In the genomic region with DNA sequence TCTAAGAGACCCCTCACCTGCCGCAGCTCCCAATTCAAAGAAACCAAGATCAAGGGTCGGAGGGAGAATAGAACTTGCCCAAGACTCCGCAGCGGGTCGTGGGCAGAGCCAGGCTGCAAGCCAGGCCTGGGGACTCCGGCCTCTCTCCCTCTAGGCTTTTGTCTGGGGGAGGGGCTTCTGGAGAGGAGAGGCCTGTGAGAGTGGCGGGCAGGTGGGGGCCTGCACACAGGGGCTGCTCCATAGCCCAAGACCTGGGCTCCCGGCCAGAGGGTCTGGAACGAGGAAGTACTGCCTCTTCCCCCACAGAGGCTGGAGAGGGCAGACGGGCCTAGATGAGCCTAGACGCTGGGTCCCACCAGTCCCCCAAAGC, we compare ENCODE assay signal across 9 cellular contexts. TPM values are rescaled to one million over a fixed set of nuclear protein-coding genes. Genes with fewer than 3 reads are reported as not detected.
DNase-seq lines count a peak whose midpoint lies in the region; ATAC-seq and TF ChIP-seq lines count a peak whose summit lies in the region.
"Had no signal": no experiment of that assay in that cellular context is flagged by ENCODE, and none has a peak within 500 bp of the region (broad histone marks: within the 10 kb centered on the region; RNA-seq: fewer than 3 reads in every experiment).

No MANE protein-coding gene starts in this region.

- H3K27me3 ChIP-seq in mesenchymal stem cell (ENCODE audit: control insufficient read depth in 1 of 2, insufficient read depth in 1 of 2, low read length in 2 of 2) = no peaks in the 10 kb centered on the region

- CTCF ChIA-PET in activated CD8-positive, alpha-beta memory T cell treated with anti-CD3 and anti-CD28 coated beads, Interleukin-2, amount 10 ng/mL, durations not matched to agents 7 days and 5 days (lab: Charles Lee) = interaction anchor here (0.9 to 6.7 kb wide), 11 partner anchors 8 to 172 kb away, joined by 3 to 34 read pairs (median 4); partner anchors contain the start of genes FPGS and TOR2A

- H3K9me3 ChIP-seq in mesenchymal stem cell (ENCODE audit: control insufficient read depth, low read length) = no peaks in the 10 kb centered on the region

- H3K4me1 ChIP-seq in mesenchymal stem cell (ENCODE audit: control insufficient read depth, insufficient read depth, low read depth, low read length) = peaks cover 28% of the 10 kb centered on the region

- peak overlapping the region; percentile 69 for H3K27ac ChIP-seq in angular gyrus (ENCODE audit: low read depth, low read length)
- no peak overlapping the region for H3K27ac ChIP-seq in mesenchymal stem cell (ENCODE audit: low read length, poor library complexity, severe bottlenecking)
- H3K27ac ChIP-seq: C4-2B had no signal

- H3K36me3 Mint-ChIP-seq in activated CD8-positive, alpha-beta memory T cell treated with anti-CD3 and anti-CD28 coated beads, Interleukin-2, amount 10 ng/mL, durations not matched to agents 7 days and 5 days = peaks cover 21% of the 10 kb centered on the region
- H3K36me3 Mint-ChIP-seq in type B pancreatic cell = no peaks in the 10 kb centered on the region

- no peak overlapping the region for H3K23ac ChIP-seq in mesenchymal stem cell (ENCODE audit: low read length in 2 of 2)

- TF ChIP-seq CTCF in type B pancreatic cell (conservative IDR thresholded peaks at IDR 0.05) = no peak

- H3K27ac Mint-ChIP-seq in activated CD8-positive, alpha-beta memory T cell treated with anti-CD3 and anti-CD28 coated beads, Interleukin-2, amount 10 ng/mL, durations not matched to agents 7 days and 5 days = peak overlapping the region; percentile 100
- peak overlapping the region; percentile 72 for H3K27ac Mint-ChIP-seq in type B pancreatic cell

- peak overlapping the region; percentile 85 for H4K8ac ChIP-seq in mesenchymal stem cell (ENCODE audit: low read length)

- peak overlapping the region; percentile 29 to 90 for H3K4ac ChIP-seq in mesenchymal stem cell (ENCODE audit: low read depth in 1 of 2, low read length in 2 of 2)

- peaks cover 2% of the 10 kb centered on the region for H3K79me1 ChIP-seq in mesenchymal stem cell (replicated peaks; ENCODE audit: low read length, poor library complexity, severe bottlenecking)

- H4K91ac ChIP-seq in mesenchymal stem cell (ENCODE audit: low read length) = peak overlapping the region; percentile 34

- peak; percentile 10 for ATAC-seq in activated CD8-positive, alpha-beta memory T cell treated with anti-CD3 and anti-CD28 coated beads, Interleukin-2, amount 10 ng/mL, durations not matched to agents 7 days and 5 days
- ATAC-seq in HG03025 (IDR thresholded peaks at IDR 0.05; ENCODE audit: low FRiP score, unreplicated experiment) = no peak
- no peak for ATAC-seq in GM18520 (IDR thresholded peaks at IDR 0.05; ENCODE audit: unreplicated experiment)

- peak overlapping the region; percentile 92 for H2BK15ac ChIP-seq in mesenchymal stem cell (ENCODE audit: low read depth, poor library complexity, severe bottlenecking)

- peaks cover 14 to 17% of the 10 kb centered on the region in 2 experiments for H3K36me3 ChIP-seq in mesenchymal stem cell (ENCODE audit: control insufficient read depth in 1 of 2, insufficient read depth in 2 of 2, low read depth in 1 of 2, low read length in 2 of 2)

- H2BK5ac ChIP-seq in mesenchymal stem cell (ENCODE audit: low read depth, low read length, poor library complexity, severe bottlenecking) = no peak overlapping the region

- no peak overlapping the region for H3K4me3 ChIP-seq in mesenchymal stem cell (ENCODE audit: insufficient read depth in 1 of 2, low read depth in 1 of 2, low read length in 2 of 2)

- peak overlapping the region; percentile 71 for H2BK120ac ChIP-seq in mesenchymal stem cell (ENCODE audit: low read depth, low read length)

- H3K4me3 Mint-ChIP-seq in activated CD8-positive, alpha-beta memory T cell treated with anti-CD3 and anti-CD28 coated beads, Interleukin-2, amount 10 ng/mL, durations not matched to agents 7 days and 5 days = peak overlapping the region; percentile 83
- H3K4me3 Mint-ChIP-seq in type B pancreatic cell = peak overlapping the region; percentile 25

- peaks cover 55% of the 10 kb centered on the region for H3K4me1 Mint-ChIP-seq in activated CD8-positive, alpha-beta memory T cell treated with anti-CD3 and anti-CD28 coated beads, Interleukin-2, amount 10 ng/mL, durations not matched to agents 7 days and 5 days
- peaks cover 26% of the 10 kb centered on the region for H3K4me1 Mint-ChIP-seq in type B pancreatic cell (ENCODE audit: unreplicated experiment)

- H2BK12ac ChIP-seq in mesenchymal stem cell (ENCODE audit: low read length in 2 of 2) = peak overlapping the region; percentile 18 to 50

- no peak overlapping the region for H2AFZ ChIP-seq in mesenchymal stem cell (ENCODE audit: low read depth, low read length)

- no peak overlapping the region for H3K14ac ChIP-seq in mesenchymal stem cell (ENCODE audit: low read length in 2 of 2)

- no peak for DNase-seq in activated CD8-positive, alpha-beta memory T cell treated with anti-CD3 and anti-CD28 coated beads, Interleukin-2, amount 10 ng/mL, durations not matched to agents 7 days and 5 days
- DNase-seq in activated CD8-positive, alpha-beta memory T cell treated with anti-CD3 and anti-CD28 coated beads, Interleukin-2, amount 50 U/mL, for 48 hours = no peak
- DNase-seq in mesenchymal stem cell (no peak), type B pancreatic cell (ENCODE audit: extremely low spot score, unreplicated experiment) (no peak), activated gamma-delta T cell (lab: John Stamatoyannopoulos, UW) (no peak)

- H3K18ac ChIP-seq in mesenchymal stem cell (ENCODE audit: low read depth in 1 of 2, low read length in 2 of 2) = peak overlapping the region; percentile 69 to 92

- H3K9ac ChIP-seq in mesenchymal stem cell (ENCODE audit: low read length) = peak overlapping the region; percentile 70

- H3K9me3 Mint-ChIP-seq in activated CD8-positive, alpha-beta memory T cell treated with anti-CD3 and anti-CD28 coated beads, Interleukin-2, amount 10 ng/mL, durations not matched to agents 7 days and 5 days (ENCODE audit: low read depth) = no peaks in the 10 kb centered on the region
- no peaks in the 10 kb centered on the region for H3K9me3 Mint-ChIP-seq in type B pancreatic cell

- H2AK5ac ChIP-seq in mesenchymal stem cell (ENCODE audit: low read length, severe bottlenecking) = peak overlapping the region; percentile 30

- no peak overlapping the region for H3K4me2 ChIP-seq in mesenchymal stem cell (ENCODE audit: low read length, poor library complexity, severe bottlenecking)

- 80% methylated on average over 10 of the region's 11 CpGs for WGBS in mesenchymal stem cell

- H3K27me3 Mint-ChIP-seq in activated CD8-positive, alpha-beta memory T cell treated with anti-CD3 and anti-CD28 coated beads, Interleukin-2, amount 10 ng/mL, durations not matched to agents 7 days and 5 days = no peaks in the 10 kb centered on the region
- no peaks in the 10 kb centered on the region for H3K27me3 Mint-ChIP-seq in type B pancreatic cell

RNA-seq across cellular contexts. Expression of gene ST6GALNAC6, which starts 5.1 kb away (rescaled TPM):
- 10 to 100 TPM; 75.7 to 93.5 TPM for total RNA-seq in activated CD8-positive, alpha-beta memory T cell treated with anti-CD3 and anti-CD28 coated beads, Interleukin-2, amount 10 ng/mL, durations not matched to agents 7 days and 5 days
- polyA plus RNA-seq in mesenchymal stem cell (2013, experiment 1 of 2) = 45.2 TPM
- 45.9 TPM for polyA plus RNA-seq in mesenchymal stem cell (2013, experiment 2 of 2)
- 19.8 and 32.6 TPM in 2 replicates for total RNA-seq in type B pancreatic cell (ENCODE audit: low replicate concordance)

RNA-seq across cellular contexts. Expression of gene ST6GALNAC4, which starts 12.3 kb away (rescaled TPM):
- 10 to 100 TPM; 64.7 to 71.4 TPM for total RNA-seq in activated CD8-positive, alpha-beta memory T cell treated with anti-CD3 and anti-CD28 coated beads, Interleukin-2, amount 10 ng/mL, durations not matched to agents 7 days and 5 days
- 32.1 TPM for polyA plus RNA-seq in mesenchymal stem cell (2013, experiment 1 of 2)
- 29.4 TPM for polyA plus RNA-seq in mesenchymal stem cell (2013, experiment 2 of 2)
- 11.9 and 17.5 TPM in 2 replicates for total RNA-seq in type B pancreatic cell (ENCODE audit: low replicate concordance)

RNA-seq across cellular contexts. Expression of gene PIP5KL1, which starts 26.1 kb away (rescaled TPM):
- total RNA-seq in activated CD8-positive, alpha-beta memory T cell treated with anti-CD3 and anti-CD28 coated beads, Interleukin-2, amount 10 ng/mL, durations not matched to agents 7 days and 5 days = 1 to 10 TPM; 1.8 to 2.6 TPM
- 2.0 TPM for polyA plus RNA-seq in mesenchymal stem cell (2013, experiment 1 of 2)
- polyA plus RNA-seq in mesenchymal stem cell (2013, experiment 2 of 2) = 1.8 TPM
- total RNA-seq in type B pancreatic cell (ENCODE audit: low replicate concordance) = 5.8 and 9.4 TPM in 2 replicates

RNA-seq across cellular contexts. Expression of gene AK1, which starts 27.0 kb away (rescaled TPM):
- total RNA-seq in activated CD8-positive, alpha-beta memory T cell treated with anti-CD3 and anti-CD28 coated beads, Interleukin-2, amount 10 ng/mL, durations not matched to agents 7 days and 5 days = 10 to 100 TPM; 33.6 to 34.3 TPM
- polyA plus RNA-seq in mesenchymal stem cell (2013, experiment 1 of 2) = 127 TPM
- polyA plus RNA-seq in mesenchymal stem cell (2013, experiment 2 of 2) = 132 TPM
- 35.2 and 59.8 TPM in 2 replicates for total RNA-seq in type B pancreatic cell (ENCODE audit: low replicate concordance)

RNA-seq across cellular contexts. Expression of gene DPM2, which starts 33.2 kb away (rescaled TPM):
- total RNA-seq in activated CD8-positive, alpha-beta memory T cell treated with anti-CD3 and anti-CD28 coated beads, Interleukin-2, amount 10 ng/mL, durations not matched to agents 7 days and 5 days = 10 to 100 TPM; 51.4 to 53.5 TPM
- polyA plus RNA-seq in mesenchymal stem cell (2013, experiment 1 of 2) = 29.7 TPM
- polyA plus RNA-seq in mesenchymal stem cell (2013, experiment 2 of 2) = 30.1 TPM
- 41.6 and 56.3 TPM in 2 replicates for total RNA-seq in type B pancreatic cell (ENCODE audit: low replicate concordance)
